In genomic region chr16:27221576-27222498, GRCh38 we compare ENCODE assay signal across 11 cellular contexts. TPM values are rescaled to one million over a fixed set of nuclear protein-coding genes. Genes with fewer than 3 reads are reported as not detected.
DNase-seq lines count a peak whose midpoint lies in the region; ATAC-seq lines count a peak whose summit lies in the region.
"Had no signal": no experiment of that assay in that cellular context is flagged by ENCODE, and none has a peak within 500 bp of the region (broad histone marks: within the 10 kb centered on the region; RNA-seq: fewer than 3 reads in every experiment).

No MANE protein-coding gene starts in this region.

- CTCF ChIA-PET in CD4-positive, alpha-beta memory T cell (lab: Charles Lee; ENCODE audit: partially characterized antibody): interaction anchor here (1.0 to 7.2 kb wide), 9 partner anchors 9 to 235 kb away, joined by 3 to 28 read pairs (median 4); no protein-coding TSS in a partner anchor
- CTCF ChIA-PET in activated CD4-positive, alpha-beta T cell treated with anti-CD3 and anti-CD28 coated beads, Interleukin-2, amount 10 ng/mL, durations not matched to agents 7 days and 5 days (lab: Charles Lee): interaction anchor here (1.0 to 4.6 kb wide), 5 partner anchors 9 to 13 kb away, joined by 3 to 25 read pairs (median 4); no protein-coding TSS in a partner anchor

- peaks cover 5 to 32% of the 10 kb centered on the region in 2 donors for H3K36me3 Mint-ChIP-seq in CD4-positive, alpha-beta memory T cell
- H3K36me3 Mint-ChIP-seq in activated CD4-positive, alpha-beta T cell treated with anti-CD3 and anti-CD28 coated beads, Interleukin-2, amount 10 ng/mL, durations not matched to agents 7 days and 5 days (ENCODE audit: low read depth): peaks cover 28% of the 10 kb centered on the region
- H3K36me3 Mint-ChIP-seq: natural killer cell had no signal

- no peak for DNase-seq in CD4-positive, alpha-beta memory T cell
- peak; percentile 74 for DNase-seq in RPMI7951 (ENCODE audit: low read depth)
- DNase-seq in Right ventricle myocardium superior: peak; percentile 69
- DNase-seq in GF-D8 (lab: John Stamatoyannopoulos, UW): no peak
- no peak for DNase-seq in MV-4-11 (lab: John Stamatoyannopoulos, UW)
- DNase-seq in DMS79 (lab: John Stamatoyannopoulos, UW): no peak
- no peak for DNase-seq in activated CD4-positive, alpha-beta T cell treated with anti-CD3 and anti-CD28 coated beads, Interleukin-2, amount 10 ng/mL, durations not matched to agents 7 days and 5 days
- DNase-seq: activated effector memory CD4-positive, alpha-beta T cell treated with anti-CD3 and anti-CD28 coated beads, Interleukin-2, amount 50 U/mL, for 16 hours; natural killer cell; NCI-H526 treated with DMSO at 0.1 percent for 48 hours had no signal

- H3K27me3 ChIP-seq in CD4-positive, alpha-beta memory T cell (ENCODE audit: insufficient read depth, low read length): no peaks in the 10 kb centered on the region
- no peaks in the 10 kb centered on the region for H3K27me3 ChIP-seq in rectal smooth muscle tissue (ENCODE audit: control insufficient read depth, insufficient read depth, low read length)

- no peak overlapping the region for H3K4me3 ChIP-seq in CD4-positive, alpha-beta memory T cell (ENCODE audit: low read length in 2 of 2)
- H3K4me3 ChIP-seq in rectal smooth muscle tissue (ENCODE audit: low read length): no peak overlapping the region

- H3K36me3 ChIP-seq in CD4-positive, alpha-beta memory T cell (ENCODE audit: insufficient read depth, low read length): peaks cover 11% of the 10 kb centered on the region
- peaks cover 3% of the 10 kb centered on the region for H3K36me3 ChIP-seq in rectal smooth muscle tissue (ENCODE audit: control insufficient read depth, insufficient read depth, low read length)

- no peak overlapping the region for H3K27ac ChIP-seq in CD4-positive, alpha-beta memory T cell (ENCODE audit: low read depth, low read length)
- H3K27ac ChIP-seq in rectal smooth muscle tissue (ENCODE audit: low read depth, low read length): peak overlapping the region; percentile 3

- no peaks in the 10 kb centered on the region for H3K9me3 Mint-ChIP-seq in CD4-positive, alpha-beta memory T cell
- H3K9me3 Mint-ChIP-seq in activated CD4-positive, alpha-beta T cell treated with anti-CD3 and anti-CD28 coated beads, Interleukin-2, amount 10 ng/mL, durations not matched to agents 7 days and 5 days: no peaks in the 10 kb centered on the region
- H3K9me3 Mint-ChIP-seq: natural killer cell had no signal

- POLR2A ChIA-PET in CD4-positive, alpha-beta memory T cell (lab: Charles Lee; ENCODE audit: partially characterized antibody): interaction anchor here (0.6 to 6.4 kb wide), 9 partner anchors 8 to 185 kb away, joined by 3 to 47 read pairs (median 4); partner anchors contain the start of gene KDM8
- POLR2A ChIA-PET in activated CD4-positive, alpha-beta T cell treated with anti-CD3 and anti-CD28 coated beads, Interleukin-2, amount 10 ng/mL, durations not matched to agents 7 days and 5 days (lab: Charles Lee): no interaction called here

- peaks cover 5 to 18% (median 10%) of the 10 kb centered on the region in 4 donors for H3K4me1 Mint-ChIP-seq in CD4-positive, alpha-beta memory T cell
- H3K4me1 Mint-ChIP-seq in activated CD4-positive, alpha-beta T cell treated with anti-CD3 and anti-CD28 coated beads, Interleukin-2, amount 10 ng/mL, durations not matched to agents 7 days and 5 days: peaks cover 19% of the 10 kb centered on the region

- H3K4me1 ChIP-seq in CD4-positive, alpha-beta memory T cell (ENCODE audit: insufficient read depth, low read length): no peaks in the 10 kb centered on the region
- H3K4me1 ChIP-seq in rectal smooth muscle tissue (ENCODE audit: control insufficient read depth, insufficient read depth, low read length): peaks cover 8% of the 10 kb centered on the region

- H3K27ac Mint-ChIP-seq in CD4-positive, alpha-beta memory T cell: peak overlapping the region in 6 of 7 donors; percentile 30 to 75 (median 62)
- no peak overlapping the region for H3K27ac Mint-ChIP-seq in activated CD4-positive, alpha-beta T cell treated with anti-CD3 and anti-CD28 coated beads, Interleukin-2, amount 10 ng/mL, durations not matched to agents 7 days and 5 days
- H3K27ac Mint-ChIP-seq: natural killer cell had no signal

- ATAC-seq in Right ventricle myocardium superior (ENCODE audit: poor library complexity): peak; percentile 80
- ATAC-seq: natural killer cell had no signal

- H3K9ac ChIP-seq in rectal smooth muscle tissue (ENCODE audit: low read length): no peak overlapping the region

- H3K27me3 Mint-ChIP-seq in CD4-positive, alpha-beta memory T cell: no peaks in the 10 kb centered on the region
- no peaks in the 10 kb centered on the region for H3K27me3 Mint-ChIP-seq in activated CD4-positive, alpha-beta T cell treated with anti-CD3 and anti-CD28 coated beads, Interleukin-2, amount 10 ng/mL, durations not matched to agents 7 days and 5 days

- no peaks in the 10 kb centered on the region for H3K9me3 ChIP-seq in CD4-positive, alpha-beta memory T cell (ENCODE audit: control insufficient read depth in 1 of 2, low read length in 2 of 2)

- intact Hi-C loops in CD4-positive, alpha-beta memory T cell (cut with micrococcal nuclease): no loop called here
- intact Hi-C loops in Right ventricle myocardium superior (cut with DNase I): no loop called here

- H3K4me3 Mint-ChIP-seq in CD4-positive, alpha-beta memory T cell: no peak overlapping the region
- H3K4me3 Mint-ChIP-seq in activated CD4-positive, alpha-beta T cell treated with anti-CD3 and anti-CD28 coated beads, Interleukin-2, amount 10 ng/mL, durations not matched to agents 7 days and 5 days: no peak overlapping the region
- H3K4me3 Mint-ChIP-seq: natural killer cell had no signal

RNA-seq across cellular contexts. Expression of gene KDM8, which starts 18.5 kb away (rescaled TPM):
- 10 to 100 TPM; 28.6 to 31.0 TPM for total RNA-seq in CD4-positive, alpha-beta memory T cell
- 1 to 10 TPM; 4.8 to 8.1 TPM for polyA plus RNA-seq in CD4-positive, alpha-beta memory T cell
- total RNA-seq in RPMI7951 (2014; rRNA removed; shearing (Covaris generic)): 2.3 and 2.4 TPM in 2 replicates
- 2.9 TPM for total RNA-seq in Right ventricle myocardium superior
- total RNA-seq in activated CD4-positive, alpha-beta T cell treated with anti-CD3 and anti-CD28 coated beads, Interleukin-2, amount 10 ng/mL, durations not matched to agents 7 days and 5 days: 10 to 100 TPM; 22.5 to 25.0 TPM

RNA-seq across cellular contexts. Expression of gene NSMCE1, which starts 46.7 kb away (rescaled TPM):
- total RNA-seq in CD4-positive, alpha-beta memory T cell: 10 to 100 TPM; 66.6 to 70.7 TPM
- 100 to 1,000 TPM; 142 to 202 TPM for polyA plus RNA-seq in CD4-positive, alpha-beta memory T cell
- 83.5 and 85.5 TPM in 2 replicates for total RNA-seq in RPMI7951 (2014; rRNA removed; shearing (Covaris generic))
- 36.0 TPM for total RNA-seq in Right ventricle myocardium superior
- 100 to 1,000 TPM in 1 of 2 experiments, 10 to 100 TPM in 1; 95.8 to 106 TPM for total RNA-seq in activated CD4-positive, alpha-beta T cell treated with anti-CD3 and anti-CD28 coated beads, Interleukin-2, amount 10 ng/mL, durations not matched to agents 7 days and 5 days

Comparison
In these comparisons a context has a peak if more than half of its experiments do, and no peak if none do; other contexts are left out.
1. DNase-seq: peak in RPMI7951 (single experiment) and Right ventricle myocardium superior (single experiment); none in CD4-positive, alpha-beta memory T cell (0 of 5), GF-D8 (single experiment), MV-4-11 (single experiment), DMS79 (single experiment) and activated CD4-positive, alpha-beta T cell treated with anti-CD3 and anti-CD28 coated beads, Interleukin-2, amount 10 ng/mL, durations not matched to agents 7 days and 5 days (single experiment).